Comparison of ENCODE assay signal across 8 cellular contexts in genomic region chr10:100482181-100482833, GRCh38. TPM values are rescaled to one million over a fixed set of nuclear protein-coding genes. Genes with fewer than 3 reads are reported as not detected.
DNase-seq lines count a peak whose midpoint lies in the region; ATAC-seq and TF ChIP-seq lines count a peak whose summit lies in the region.

No MANE protein-coding gene starts in this region.

- DNase-seq in Daoy (ENCODE audit: low read depth) (peak; percentile 64), NCI-H526 treated with DMSO at 0.1 percent for 48 hours (lab: John Stamatoyannopoulos, UW) (peak; percentile 75), lower leg skin (ENCODE audit: low spot score in 2 of 2) (peak; percentile 22 to 91)
- peak; percentile 76 for DNase-seq in activated CD8-positive, alpha-beta T cell treated with anti-CD3 and anti-CD28 coated beads for 36 hours
- peak; percentile 34 for DNase-seq in stimulated activated CD4-positive, alpha-beta T cell treated with anti-CD3 and anti-CD28 coated beads, Interleukin-2, amount 100 ng/mL, for 4 hours (ENCODE audit: low read depth)

- H3K36me3 Mint-ChIP-seq in activated CD8-positive, alpha-beta T cell treated with anti-CD3 and anti-CD28 coated beads for 36 hours (ENCODE audit: low read depth) = peaks cover 3% of the 10 kb centered on the region

- H3K27ac Mint-ChIP-seq in activated CD8-positive, alpha-beta T cell treated with anti-CD3 and anti-CD28 coated beads for 36 hours = no peak overlapping the region

- ATAC-seq in HG02885 (IDR thresholded peaks at IDR 0.05; ENCODE audit: poor library complexity, unreplicated experiment) (peak; percentile 68), GM19328 (IDR thresholded peaks at IDR 0.05; ENCODE audit: unreplicated experiment) (no peak)
- ATAC-seq in activated CD8-positive, alpha-beta T cell treated with anti-CD3 and anti-CD28 coated beads for 36 hours = peak; percentile 63

- peaks cover 90% of the 10 kb centered on the region for H3K27me3 ChIP-seq in ectodermal cell (ENCODE audit: control insufficient read depth, insufficient read depth, low read length, poor library complexity, severe bottlenecking)

- CTCF ChIA-PET in activated CD8-positive, alpha-beta T cell treated with anti-CD3 and anti-CD28 coated beads for 36 hours (lab: Charles Lee) = interaction anchor here (0.7 to 10.4 kb wide), 39 partner anchors 9 to 550 kb away, joined by 3 to 185 read pairs (median 4); partner anchors contain the start of genes HIF1AN, SCD, SEC31B and WNT8B

- no peaks in the 10 kb centered on the region for H3K9me3 Mint-ChIP-seq in activated CD8-positive, alpha-beta T cell treated with anti-CD3 and anti-CD28 coated beads for 36 hours

- POLR2A ChIA-PET in activated CD8-positive, alpha-beta T cell treated with anti-CD3 and anti-CD28 coated beads for 36 hours (lab: Charles Lee) = interaction anchor here (1.0 to 6.0 kb wide), 8 partner anchors 12 to 88 kb away, joined by 3 to 56 read pairs (median 6); partner anchors contain the start of gene SEC31B

- intact Hi-C loops in activated CD8-positive, alpha-beta T cell treated with anti-CD3 and anti-CD28 coated beads for 36 hours (cut with micrococcal nuclease) = loop anchor here (5.0 kb wide), 1 partner anchor 35 kb away; the partner anchor contains the start of gene SEC31B
- intact Hi-C loops in lower leg skin (cut with DNase I; ENCODE audit: low total_unique reads) = no loop called here

- peak overlapping the region; percentile 77 for H3K4me3 Mint-ChIP-seq in activated CD8-positive, alpha-beta T cell treated with anti-CD3 and anti-CD28 coated beads for 36 hours

- peaks cover 10% of the 10 kb centered on the region for H3K4me1 Mint-ChIP-seq in activated CD8-positive, alpha-beta T cell treated with anti-CD3 and anti-CD28 coated beads for 36 hours (ENCODE audit: low read depth)

- TF ChIP-seq POLR2A in lower leg skin (IDR thresholded peaks at IDR 0.05) = no peak

- no peaks in the 10 kb centered on the region for H3K36me3 ChIP-seq in ectodermal cell (ENCODE audit: control insufficient read depth, insufficient read depth, low read length)

- no peak overlapping the region for H3K27ac ChIP-seq in ectodermal cell (ENCODE audit: insufficient read depth, low read depth, low read length, poor library complexity, severe bottlenecking)

- peak overlapping the region; percentile 35 for H3K4me3 ChIP-seq in ectodermal cell (ENCODE audit: insufficient read depth, low read depth, low read length)
- H3K4me3 ChIP-seq in lower leg skin (ENCODE audit: low read depth, poor library complexity, severe bottlenecking) = peak overlapping the region; percentile 26

- no peaks in the 10 kb centered on the region for H3K9me3 ChIP-seq in ectodermal cell (ENCODE audit: control insufficient read depth, low read length)

- 3 to 4% methylated on average over 59 of the region's 59 CpGs for WGBS in ectodermal cell, 2 experiments
- WGBS in lower leg skin, 2 donors = 0 to 1% methylated on average over 14 to 26 of the region's 59 CpGs

- H3K4me1 ChIP-seq in ectodermal cell (ENCODE audit: control insufficient read depth, insufficient read depth, low read length) = peaks cover 53% of the 10 kb centered on the region

- H3K27me3 Mint-ChIP-seq in activated CD8-positive, alpha-beta T cell treated with anti-CD3 and anti-CD28 coated beads for 36 hours = peaks cover 18% of the 10 kb centered on the region

- peak; percentile 97 for TF ChIP-seq CTCF in activated CD8-positive, alpha-beta T cell treated with anti-CD3 and anti-CD28 coated beads for 36 hours (IDR thresholded peaks at IDR 0.05)
- TF ChIP-seq CTCF in lower leg skin (IDR thresholded peaks at IDR 0.05) = peak in 1 of 3 donors; percentile 23

RNA-seq across cellular contexts. Expression of gene WNT8B, which starts 19.5 kb away (rescaled TPM):
- total RNA-seq in Daoy (2014; rRNA removed; shearing (Covaris generic)) = not detected in 2 replicates
- total RNA-seq in activated CD8-positive, alpha-beta T cell treated with anti-CD3 and anti-CD28 coated beads for 36 hours = under 1 TPM; 0.38 to 0.47 TPM
- 6.4 TPM for polyA plus RNA-seq in ectodermal cell (2013, experiment 1 of 4)
- polyA plus RNA-seq in ectodermal cell (2013, experiment 2 of 4) = 15.9 TPM
- 4.1 TPM for polyA plus RNA-seq in ectodermal cell (2013, experiment 3 of 4)
- polyA plus RNA-seq in ectodermal cell (2013, experiment 4 of 4) = 10.0 TPM
- under 1 TPM in 1 of 4 donors, not detected in 3; 0.42 TPM for total RNA-seq in lower leg skin

RNA-seq across cellular contexts. Expression of gene SEC31B, which starts 37.4 kb away (rescaled TPM):
- 0.27 and 0.34 TPM in 2 replicates for total RNA-seq in Daoy (2014; rRNA removed; shearing (Covaris generic))
- total RNA-seq in activated CD8-positive, alpha-beta T cell treated with anti-CD3 and anti-CD28 coated beads for 36 hours = 10 to 100 TPM; 34.2 to 40.6 TPM
- 17.2 TPM for polyA plus RNA-seq in ectodermal cell (2013, experiment 1 of 4)
- 17.2 TPM for polyA plus RNA-seq in ectodermal cell (2013, experiment 2 of 4)
- polyA plus RNA-seq in ectodermal cell (2013, experiment 3 of 4) = 12.5 TPM
- 14.2 TPM for polyA plus RNA-seq in ectodermal cell (2013, experiment 4 of 4)
- 10 to 100 TPM in 1 of 4 donors, 1 to 10 TPM in 3; 2.6 to 11.3 (median 5.8) TPM for total RNA-seq in lower leg skin

RNA-seq across cellular contexts. Expression of gene NDUFB8, which starts 47.4 kb away (rescaled TPM):
- 138 and 147 TPM in 2 replicates for total RNA-seq in Daoy (2014; rRNA removed; shearing (Covaris generic))
- 100 to 1,000 TPM; 365 to 384 TPM for total RNA-seq in activated CD8-positive, alpha-beta T cell treated with anti-CD3 and anti-CD28 coated beads for 36 hours
- polyA plus RNA-seq in ectodermal cell (2013, experiment 1 of 4) = 218 TPM
- 177 TPM for polyA plus RNA-seq in ectodermal cell (2013, experiment 2 of 4)
- polyA plus RNA-seq in ectodermal cell (2013, experiment 3 of 4) = 175 TPM
- 190 TPM for polyA plus RNA-seq in ectodermal cell (2013, experiment 4 of 4)
- total RNA-seq in lower leg skin = 100 to 1,000 TPM; 128 to 211 (median 177) TPM

RNA-seq across cellular contexts. Expression of gene HIF1AN, which starts 53.4 kb away (rescaled TPM):
- 3.6 and 4.6 TPM in 2 replicates for total RNA-seq in Daoy (2014; rRNA removed; shearing (Covaris generic))
- total RNA-seq in activated CD8-positive, alpha-beta T cell treated with anti-CD3 and anti-CD28 coated beads for 36 hours = 10 to 100 TPM; 35.3 to 36.5 TPM
- polyA plus RNA-seq in ectodermal cell (2013, experiment 1 of 4) = 38.8 TPM
- 52.3 TPM for polyA plus RNA-seq in ectodermal cell (2013, experiment 2 of 4)
- 21.9 TPM for polyA plus RNA-seq in ectodermal cell (2013, experiment 3 of 4)
- polyA plus RNA-seq in ectodermal cell (2013, experiment 4 of 4) = 26.8 TPM
- total RNA-seq in lower leg skin = 10 to 100 TPM; 11.9 to 21.0 (median 15.6) TPM
